13 cellular contexts compared by ENCODE assay signal in the genomic region with DNA sequence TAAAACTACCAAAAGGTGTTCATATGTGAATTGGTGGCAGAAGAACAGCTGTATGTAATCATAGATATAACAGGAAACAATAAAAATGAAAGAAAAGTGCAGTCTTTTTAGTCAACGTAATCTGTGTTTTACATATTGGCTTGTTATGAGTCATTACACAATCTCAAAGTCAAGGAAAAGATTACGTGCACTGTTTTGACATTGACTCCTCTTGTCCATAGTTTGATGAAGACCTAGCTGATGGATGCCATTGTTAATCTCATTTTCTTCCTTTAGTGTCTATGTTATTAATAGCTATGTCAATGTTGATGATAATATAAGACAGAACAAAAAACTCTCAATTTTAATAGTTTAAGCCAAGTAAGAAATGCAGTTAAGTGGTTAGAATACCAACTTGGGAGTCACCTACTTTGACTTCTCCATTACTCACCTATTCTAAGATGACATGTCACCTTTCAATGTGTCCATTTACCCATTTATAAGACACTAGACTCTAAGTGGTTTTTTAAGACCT.
DNase-seq lines count a peak whose midpoint lies in the region; ATAC-seq and TF ChIP-seq lines count a peak whose summit lies in the region.
"Had no signal": no experiment of that assay in that cellular context is flagged by ENCODE, and none has a peak within 500 bp of the region (broad histone marks: within the 10 kb centered on the region; RNA-seq: fewer than 3 reads in every experiment).

No MANE protein-coding gene starts in this region.

- H3K27me3 ChIP-seq in vagina: no peaks in the 10 kb centered on the region
- H3K27me3 ChIP-seq: breast epithelium had no signal

- ATAC-seq in activated CD4-positive, alpha-beta T cell treated with anti-CD3 and anti-CD28 coated beads for 36 hours: peak; percentile 90
- ATAC-seq in GM21717 (IDR thresholded peaks at IDR 0.05; ENCODE audit: unreplicated experiment) (peak; percentile 63), T-helper 17 cell (peak; percentile 74), GM19455 (IDR thresholded peaks at IDR 0.05; ENCODE audit: unreplicated experiment) (no peak)

- H3K36me3 ChIP-seq in vagina: no peaks in the 10 kb centered on the region
- H3K36me3 ChIP-seq: breast epithelium had no signal

- no peak overlapping the region for H3K27ac ChIP-seq in vagina
- H3K27ac ChIP-seq: breast epithelium had no signal

- peak overlapping the region; percentile 77 for H3K27ac Mint-ChIP-seq in activated CD4-positive, alpha-beta T cell treated with anti-CD3 and anti-CD28 coated beads for 36 hours
- peak overlapping the region; percentile 59 for H3K27ac Mint-ChIP-seq in T-helper 17 cell

- TF ChIP-seq POLR2A in vagina (IDR thresholded peaks at IDR 0.05): no peak

- no peaks in the 10 kb centered on the region for H3K4me1 ChIP-seq in vagina
- H3K4me1 ChIP-seq: breast epithelium had no signal

- DNase-seq in activated CD4-positive, alpha-beta T cell treated with anti-CD3 and anti-CD28 coated beads for 36 hours: no peak
- no peak for DNase-seq in activated CD4-positive, alpha-beta T cell treated with anti-CD3 and anti-CD28 coated beads, Interleukin-2, amount 50 U/mL, for 4 hours
- DNase-seq in T-helper 17 cell (no peak), non-pigmented ciliary epithelial cell (ENCODE audit: low read depth) (peak; percentile 2), COR-L47 (lab: John Stamatoyannopoulos, UW) (no peak), vagina (ENCODE audit: extremely low spot score in 2 of 2) (no peak)
- DNase-seq: ACHN, NCI-H526 treated with DMSO at 0.1 percent for 48 hours, nucleus accumbens, substantia nigra had no signal

- H3K4me3 ChIP-seq in vagina: no peak overlapping the region
- H3K4me3 ChIP-seq: breast epithelium had no signal

- intact Hi-C loops in activated CD4-positive, alpha-beta T cell treated with anti-CD3 and anti-CD28 coated beads for 36 hours (cut with DNase I, micrococcal nuclease): loop anchor here (1.0 to 5.0 kb wide), 8 partner anchors 38 to 177 kb away; a partner anchor contains a TSS
- intact Hi-C loops in vagina (cut with DNase I): no loop called here

- CTCF ChIA-PET in activated CD4-positive, alpha-beta T cell treated with anti-CD3 and anti-CD28 coated beads for 36 hours (lab: Charles Lee): interaction anchor here (0.6 to 1.8 kb wide), 3 partner anchors 12 to 157 kb away, joined by 3 to 6 read pairs (median 4); no protein-coding TSS in a partner anchor

- no peak for TF ChIP-seq CTCF in vagina (IDR thresholded peaks at IDR 0.05)

- H3K9me3 Mint-ChIP-seq in activated CD4-positive, alpha-beta T cell treated with anti-CD3 and anti-CD28 coated beads for 36 hours (ENCODE audit: low read depth): peaks cover 5% of the 10 kb centered on the region

- no peaks in the 10 kb centered on the region for H3K27me3 Mint-ChIP-seq in activated CD4-positive, alpha-beta T cell treated with anti-CD3 and anti-CD28 coated beads for 36 hours
- no peaks in the 10 kb centered on the region for H3K27me3 Mint-ChIP-seq in T-helper 17 cell

- peak overlapping the region; percentile 19 for H3K4me3 Mint-ChIP-seq in activated CD4-positive, alpha-beta T cell treated with anti-CD3 and anti-CD28 coated beads for 36 hours
- peak overlapping the region; percentile 71 for H3K4me3 Mint-ChIP-seq in T-helper 17 cell

- peaks cover 16% of the 10 kb centered on the region for H3K4me1 Mint-ChIP-seq in activated CD4-positive, alpha-beta T cell treated with anti-CD3 and anti-CD28 coated beads for 36 hours
- H3K4me1 Mint-ChIP-seq in T-helper 17 cell: peaks cover 9% of the 10 kb centered on the region

- peaks cover 2% of the 10 kb centered on the region for H3K36me3 Mint-ChIP-seq in activated CD4-positive, alpha-beta T cell treated with anti-CD3 and anti-CD28 coated beads for 36 hours (ENCODE audit: low read depth)
- H3K36me3 Mint-ChIP-seq in T-helper 17 cell (ENCODE audit: low read depth): no peaks in the 10 kb centered on the region

- POLR2A ChIA-PET in activated CD4-positive, alpha-beta T cell treated with anti-CD3 and anti-CD28 coated beads for 36 hours (lab: Charles Lee): no interaction called here

- H3K9me3 ChIP-seq in T-helper 17 cell (ENCODE audit: control insufficient read depth, low read length, poor library complexity, severe bottlenecking) (no peaks in the 10 kb centered on the region), vagina (no peaks in the 10 kb centered on the region)
- H3K9me3 ChIP-seq: breast epithelium had no signal
